Comparison of ENCODE assay signal across 22 cellular contexts in the genomic region with DNA sequence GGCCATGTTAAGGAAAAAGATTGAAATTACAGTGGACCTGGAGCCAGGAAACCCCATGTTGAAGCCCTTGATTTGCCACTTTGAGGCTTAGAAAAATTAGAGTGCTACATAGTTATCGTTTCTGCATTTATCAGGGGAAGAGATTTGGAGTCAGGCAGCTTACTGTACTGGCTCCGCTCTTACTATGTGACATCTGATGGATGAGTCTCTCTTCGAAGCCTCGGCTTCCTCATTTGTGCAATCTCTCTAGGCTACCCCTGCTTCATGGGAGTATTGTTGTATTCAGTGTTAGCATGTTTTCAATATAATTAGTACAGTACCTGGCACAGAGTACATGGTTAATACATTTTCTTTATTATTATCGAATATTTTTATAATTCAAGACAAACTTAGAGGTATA.
DNase-seq lines count a peak whose midpoint lies in the region; TF ChIP-seq lines count a peak whose summit lies in the region.
"Had no signal": no experiment of that assay in that cellular context is flagged by ENCODE, and none has a peak within 500 bp of the region (broad histone marks: within the 10 kb centered on the region; RNA-seq: fewer than 3 reads in every experiment).

No MANE protein-coding gene starts in this region.

- peak overlapping the region; percentile 30 for H3K4ac ChIP-seq in trophoblast cell (ENCODE audit: low read depth, low read length)

- peak overlapping the region; percentile 32 for H3K27ac Mint-ChIP-seq in type B pancreatic cell
- no peak overlapping the region for H3K27ac Mint-ChIP-seq in activated T-helper 1 cell treated with anti-CD3 and anti-CD28 coated beads, Interleukin-12 subunit alpha, Interleukin-12 subunit beta, Interleukin-2, Interleukin-4 antibody, amounts not matched to agents 30 ng/mL and 10 ng/mL and 1 ng/mL, durations not matched to agents 14 hours and 24 hours and 36 hours
- H3K27ac Mint-ChIP-seq: activated CD4-positive, alpha-beta T cell treated with anti-CD3 and anti-CD28 coated beads, Interleukin-2, amount 10 ng/mL, durations not matched to agents 7 days and 5 days; activated CD8-positive, alpha-beta memory T cell treated with anti-CD3 and anti-CD28 coated beads, Interleukin-2, amount 10 ng/mL, durations not matched to agents 7 days and 5 days; B cell; naive thymus-derived CD4-positive, alpha-beta T cell had no signal

- H3K9me3 ChIP-seq in esophagus muscularis mucosa (no peaks in the 10 kb centered on the region), trophoblast cell (ENCODE audit: insufficient read depth, low read depth, low read length) (no peaks in the 10 kb centered on the region)
- H3K9me3 ChIP-seq: upper lobe of left lung had no signal

- peaks cover 3% of the 10 kb centered on the region for H3K27me3 Mint-ChIP-seq in type B pancreatic cell
- no peaks in the 10 kb centered on the region for H3K27me3 Mint-ChIP-seq in activated T-helper 1 cell treated with anti-CD3 and anti-CD28 coated beads, Interleukin-12 subunit alpha, Interleukin-12 subunit beta, Interleukin-2, Interleukin-4 antibody, amounts not matched to agents 30 ng/mL and 10 ng/mL and 1 ng/mL, durations not matched to agents 14 hours and 24 hours and 36 hours (ENCODE audit: insufficient read depth)
- H3K27me3 Mint-ChIP-seq: activated CD4-positive, alpha-beta T cell treated with anti-CD3 and anti-CD28 coated beads, Interleukin-2, amount 10 ng/mL, durations not matched to agents 7 days and 5 days; activated CD8-positive, alpha-beta memory T cell treated with anti-CD3 and anti-CD28 coated beads, Interleukin-2, amount 10 ng/mL, durations not matched to agents 7 days and 5 days had no signal

- peaks cover 5% of the 10 kb centered on the region for H3K9me3 Mint-ChIP-seq in type B pancreatic cell
- no peaks in the 10 kb centered on the region for H3K9me3 Mint-ChIP-seq in activated T-helper 1 cell treated with anti-CD3 and anti-CD28 coated beads, Interleukin-12 subunit alpha, Interleukin-12 subunit beta, Interleukin-2, Interleukin-4 antibody, amounts not matched to agents 30 ng/mL and 10 ng/mL and 1 ng/mL, durations not matched to agents 14 hours and 24 hours and 36 hours
- H3K9me3 Mint-ChIP-seq: activated CD4-positive, alpha-beta T cell treated with anti-CD3 and anti-CD28 coated beads, Interleukin-2, amount 10 ng/mL, durations not matched to agents 7 days and 5 days had no signal

- TF ChIP-seq CTCF in esophagus muscularis mucosa (IDR thresholded peaks at IDR 0.05), result no peak
- no peak for TF ChIP-seq CTCF in type B pancreatic cell (conservative IDR thresholded peaks at IDR 0.05)

- H3K4me1 ChIP-seq in esophagus muscularis mucosa (peaks cover 12 to 40% (median 33%) of the 10 kb centered on the region in 4 donors), trophoblast cell (ENCODE audit: control insufficient read depth in 1 of 2, insufficient read depth in 2 of 2, low read length in 2 of 2) (peaks cover 9 to 24% of the 10 kb centered on the region in 2 experiments)

- 55% methylated on average over 5 of the region's 5 CpGs for WGBS in esophagus muscularis mucosa
- WGBS in trophoblast cell (ENCODE audit: extremely low coverage, insufficient coverage, insufficient read length), result no CpG with 5 or more reads among the region's 5 CpGs

- H3K4me1 Mint-ChIP-seq in type B pancreatic cell (ENCODE audit: unreplicated experiment), result peaks cover 32% of the 10 kb centered on the region
- no peaks in the 10 kb centered on the region for H3K4me1 Mint-ChIP-seq in activated T-helper 1 cell treated with anti-CD3 and anti-CD28 coated beads, Interleukin-12 subunit alpha, Interleukin-12 subunit beta, Interleukin-2, Interleukin-4 antibody, amounts not matched to agents 30 ng/mL and 10 ng/mL and 1 ng/mL, durations not matched to agents 14 hours and 24 hours and 36 hours (ENCODE audit: low read depth)
- H3K4me1 Mint-ChIP-seq: activated CD4-positive, alpha-beta T cell treated with anti-CD3 and anti-CD28 coated beads, Interleukin-2, amount 10 ng/mL, durations not matched to agents 7 days and 5 days; activated CD8-positive, alpha-beta memory T cell treated with anti-CD3 and anti-CD28 coated beads, Interleukin-2, amount 10 ng/mL, durations not matched to agents 7 days and 5 days; B cell; naive thymus-derived CD4-positive, alpha-beta T cell had no signal

- peak overlapping the region; percentile 40 for H3K4me3 Mint-ChIP-seq in type B pancreatic cell
- H3K4me3 Mint-ChIP-seq in activated T-helper 1 cell treated with anti-CD3 and anti-CD28 coated beads, Interleukin-12 subunit alpha, Interleukin-12 subunit beta, Interleukin-2, Interleukin-4 antibody, amounts not matched to agents 30 ng/mL and 10 ng/mL and 1 ng/mL, durations not matched to agents 14 hours and 24 hours and 36 hours, result no peak overlapping the region
- H3K4me3 Mint-ChIP-seq: activated CD4-positive, alpha-beta T cell treated with anti-CD3 and anti-CD28 coated beads, Interleukin-2, amount 10 ng/mL, durations not matched to agents 7 days and 5 days; activated CD8-positive, alpha-beta memory T cell treated with anti-CD3 and anti-CD28 coated beads, Interleukin-2, amount 10 ng/mL, durations not matched to agents 7 days and 5 days; B cell; naive thymus-derived CD4-positive, alpha-beta T cell had no signal

- H2BK120ac ChIP-seq in trophoblast cell (ENCODE audit: insufficient read depth, low read length, poor library complexity), result peak overlapping the region; percentile 94

- H2BK12ac ChIP-seq in trophoblast cell (ENCODE audit: low read length), result peak overlapping the region; percentile 100

- H3K27me3 ChIP-seq in esophagus muscularis mucosa, result no peaks in the 10 kb centered on the region
- H3K27me3 ChIP-seq in trophoblast cell (ENCODE audit: insufficient read depth, low read length), result no peaks in the 10 kb centered on the region
- H3K27me3 ChIP-seq: upper lobe of left lung had no signal

- no peak overlapping the region for H3K4me3 ChIP-seq in esophagus muscularis mucosa
- H3K4me3 ChIP-seq in trophoblast cell (ENCODE audit: low read depth, low read length), result no peak overlapping the region
- H3K4me3 ChIP-seq: upper lobe of left lung had no signal

- peak overlapping the region; percentile 91 for H3K18ac ChIP-seq in trophoblast cell (ENCODE audit: low read length)

- peaks cover 55% of the 10 kb centered on the region for H3K79me1 ChIP-seq in trophoblast cell (ENCODE audit: low read length)

- H3K23ac ChIP-seq in trophoblast cell (ENCODE audit: low read length), result no peak overlapping the region

- H3K79me2 ChIP-seq in trophoblast cell (ENCODE audit: control insufficient read depth, insufficient read depth, low read length, poor library complexity), result peaks cover 7% of the 10 kb centered on the region

- no peak overlapping the region for H3K9ac ChIP-seq in trophoblast cell (ENCODE audit: low read length)

- peak overlapping the region; percentile 100 for H4K91ac ChIP-seq in trophoblast cell (ENCODE audit: low read depth, low read length)

- H2AK5ac ChIP-seq in trophoblast cell (ENCODE audit: low read length), result peak overlapping the region; percentile 82

- no peaks in the 10 kb centered on the region for H3K36me3 ChIP-seq in esophagus muscularis mucosa
- no peaks in the 10 kb centered on the region for H3K36me3 ChIP-seq in trophoblast cell (ENCODE audit: control insufficient read depth in 1 of 2, insufficient read depth in 2 of 2, low read length in 2 of 2)
- H3K36me3 ChIP-seq: upper lobe of left lung had no signal

- peak overlapping the region; percentile 99 for H2BK5ac ChIP-seq in trophoblast cell (ENCODE audit: low read depth, low read length, poor library complexity)

- intact Hi-C loops in esophagus muscularis mucosa (cut with DNase I), result no loop called here
- intact Hi-C loops in activated T-helper 1 cell treated with anti-CD3 and anti-CD28 coated beads, Interleukin-12 subunit alpha, Interleukin-12 subunit beta, Interleukin-2, Interleukin-4 antibody, amounts not matched to agents 30 ng/mL and 10 ng/mL and 1 ng/mL, durations not matched to agents 14 hours and 24 hours and 36 hours (cut with micrococcal nuclease), result no loop called here

- H3K14ac ChIP-seq in trophoblast cell (ENCODE audit: low read length), result peak overlapping the region; percentile 95

- no peak for TF ChIP-seq POLR2A in esophagus muscularis mucosa (IDR thresholded peaks at IDR 0.05; ENCODE audit: low read depth)

- H4K8ac ChIP-seq in trophoblast cell (ENCODE audit: low read depth, low read length), result peak overlapping the region; percentile 73

- no peak overlapping the region for H3K4me2 ChIP-seq in trophoblast cell (ENCODE audit: low read length)

- no peak overlapping the region for H4K12ac ChIP-seq in trophoblast cell (ENCODE audit: low read depth, low read length)

- no peak for TF ChIP-seq EP300 in esophagus muscularis mucosa (IDR thresholded peaks at IDR 0.05)

- no peak overlapping the region for H2AFZ ChIP-seq in trophoblast cell (ENCODE audit: insufficient read depth, low read length, poor library complexity)

- H3K27ac ChIP-seq in esophagus muscularis mucosa (replicated peaks in 1 of 4) (peak overlapping the region in 3 of 4 donors; percentile 24 to 42 (median 30)), trophoblast cell (ENCODE audit: low read depth, low read length) (peak overlapping the region; percentile 97)

- H3K36me3 Mint-ChIP-seq in type B pancreatic cell, result peaks cover 3% of the 10 kb centered on the region
- no peaks in the 10 kb centered on the region for H3K36me3 Mint-ChIP-seq in activated T-helper 1 cell treated with anti-CD3 and anti-CD28 coated beads, Interleukin-12 subunit alpha, Interleukin-12 subunit beta, Interleukin-2, Interleukin-4 antibody, amounts not matched to agents 30 ng/mL and 10 ng/mL and 1 ng/mL, durations not matched to agents 14 hours and 24 hours and 36 hours (ENCODE audit: low read depth)
- H3K36me3 Mint-ChIP-seq: activated CD8-positive, alpha-beta memory T cell treated with anti-CD3 and anti-CD28 coated beads, Interleukin-2, amount 10 ng/mL, durations not matched to agents 7 days and 5 days; naive thymus-derived CD4-positive, alpha-beta T cell had no signal

- DNase-seq in NCI-H82 (lab: John Stamatoyannopoulos, UW), result peak; percentile 16
- DNase-seq in NCI-H82 treated with DMSO at 0.1 percent for 48 hours (lab: John Stamatoyannopoulos, UW; ENCODE audit: unreplicated experiment), result no peak
- no peak for DNase-seq in esophagus muscularis mucosa (ENCODE audit: extremely low spot score)
- no peak for DNase-seq in trophoblast cell
- DNase-seq in type B pancreatic cell (ENCODE audit: extremely low spot score, unreplicated experiment), result no peak
- DNase-seq in activated T-helper 1 cell treated with anti-CD3 and anti-CD28 coated beads, Interleukin-12 subunit alpha, Interleukin-12 subunit beta, Interleukin-2, Interleukin-4 antibody, amounts not matched to agents 30 ng/mL and 10 ng/mL and 1 ng/mL, durations not matched to agents 14 hours and 24 hours and 36 hours (ENCODE audit: low spot score), result no peak
- DNase-seq in NCI-H2081 treated with DMSO at 0.1 percent for 48 hours (lab: John Stamatoyannopoulos, UW), result no peak
- DNase-seq in DMS153 (lab: John Stamatoyannopoulos, UW), result no peak
- DNase-seq: 8988T; activated CD4-positive, alpha-beta T cell treated with anti-CD3 and anti-CD28 coated beads, Interleukin-2, amount 10 ng/mL, durations not matched to agents 7 days and 5 days; activated CD8-positive, alpha-beta memory T cell treated with anti-CD3 and anti-CD28 coated beads, Interleukin-2, amount 10 ng/mL, durations not matched to agents 7 days and 5 days; activated naive CD4-positive, alpha-beta T cell treated with anti-CD3 and anti-CD28 coated beads, Interleukin-2, amount 50 U/mL, for 16 hours; central memory CD4-positive, alpha-beta T cell; dermis blood vessel endothelial cell; GF-D8; naive thymus-derived CD4-positive, alpha-beta T cell; NCI-H1930; NCI-H2227 treated with DMSO at 0.1 percent for 48 hours; retina; stimulated activated naive CD8-positive, alpha-beta T cell treated with anti-CD3 and anti-CD28 coated beads, Interleukin-15, Interleukin-2, amounts not matched to agents 100 U/mL and 50 U/mL, for 24 hours; upper lobe of left lung had no signal
